Comparison of ENCODE assay signal across 16 cellular contexts in the genomic region with DNA sequence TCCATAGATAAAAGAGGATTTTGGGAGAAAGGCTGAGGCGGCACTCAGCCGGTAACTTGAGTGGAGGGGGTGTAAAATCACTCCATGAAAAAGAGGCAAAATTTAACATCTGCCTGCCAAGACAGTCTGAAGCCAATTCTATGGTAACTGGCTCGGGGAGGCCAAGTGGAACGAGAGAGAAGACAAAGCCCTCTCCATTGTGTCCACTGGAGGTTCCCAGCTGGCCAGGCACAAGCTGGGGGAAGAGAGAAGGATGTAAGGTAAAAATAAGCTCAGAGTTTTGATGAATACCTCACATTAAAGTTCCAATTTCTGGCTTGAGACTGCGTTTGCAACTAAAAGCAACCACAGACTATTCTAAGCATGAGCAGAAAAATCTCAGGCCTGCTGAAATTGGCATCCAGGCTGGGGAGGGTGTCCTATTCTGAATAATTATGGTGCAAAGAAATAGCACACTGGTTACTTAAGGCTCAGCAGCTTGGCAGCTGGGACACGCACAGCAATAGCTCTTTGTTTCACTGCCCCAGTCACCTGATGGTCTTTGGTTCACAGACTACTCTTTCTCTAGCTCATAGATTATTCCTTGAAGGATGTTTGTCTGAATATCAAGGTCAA. TPM values are rescaled to one million over a fixed set of nuclear protein-coding genes. Genes with fewer than 3 reads are reported as not detected.
DNase-seq lines count a peak whose midpoint lies in the region; ATAC-seq and TF ChIP-seq lines count a peak whose summit lies in the region.
"Had no signal": no experiment of that assay in that cellular context is flagged by ENCODE, and none has a peak within 500 bp of the region (broad histone marks: within the 10 kb centered on the region; RNA-seq: fewer than 3 reads in every experiment).

No MANE protein-coding gene starts in this region.

- peaks cover 5% of the 10 kb centered on the region for H3K27me3 ChIP-seq in adipocyte (replicated peaks; ENCODE audit: control insufficient read depth, insufficient read depth, low read length)
- H3K27me3 ChIP-seq: gastrocnemius medialis, ovary had no signal

- peaks cover 7% of the 10 kb centered on the region for H3K4me1 ChIP-seq in adipocyte (ENCODE audit: control insufficient read depth, insufficient read depth, low read length)
- H3K4me1 ChIP-seq: gastrocnemius medialis had no signal

- no peak for TF ChIP-seq CTCF in fibroblast of the aortic adventitia (IDR thresholded peaks at IDR 0.05; ENCODE audit: insufficient read depth, low read length)

- ATAC-seq in HG02870 (IDR thresholded peaks at IDR 0.05; ENCODE audit: unreplicated experiment): no peak
- ATAC-seq in HG02852 (IDR thresholded peaks at IDR 0.05; ENCODE audit: unreplicated experiment): no peak
- ATAC-seq: effector memory CD8-positive, alpha-beta T cell had no signal

- H3K9ac ChIP-seq in adipocyte (ENCODE audit: low read length): no peak overlapping the region

- peak; percentile 77 for DNase-seq in GM04503 (ENCODE audit: low read depth)
- DNase-seq in adipocyte (ENCODE audit: low read depth): peak; percentile 76
- peak; percentile 75 for DNase-seq in fibroblast of the aortic adventitia (ENCODE audit: low read depth)
- peak; percentile 21 for DNase-seq in putamen (ENCODE audit: low spot score)
- DNase-seq in RKO (ENCODE audit: low spot score): no peak
- DNase-seq: activated CD4-positive, alpha-beta T cell treated with anti-CD3 and anti-CD28 coated beads, Interleukin-2, amount 50 U/mL, for 1 hour; CD8-positive, alpha-beta memory T cell; effector memory CD8-positive, alpha-beta T cell; gastrocnemius medialis; NCI-H1930; ovary; SIG-M5; T1000 had no signal

- no peaks in the 10 kb centered on the region for H3K36me3 ChIP-seq in adipocyte (ENCODE audit: control insufficient read depth, insufficient read depth, low read length, severe bottlenecking)
- H3K36me3 ChIP-seq: gastrocnemius medialis, ovary had no signal

- no peaks in the 10 kb centered on the region for H3K9me3 ChIP-seq in adipocyte (ENCODE audit: control insufficient read depth, low read length)
- H3K9me3 ChIP-seq: gastrocnemius medialis, ovary had no signal

- H3K4me3 ChIP-seq in adipocyte (ENCODE audit: low read length) (no peak overlapping the region), fibroblast of the aortic adventitia (ENCODE audit: low read depth, low read length) (no peak overlapping the region)
- H3K4me3 ChIP-seq: gastrocnemius medialis, ovary had no signal

RNA-seq across cellular contexts. Expression of gene CHRD, which starts 48.8 kb away (rescaled TPM):
- 0.36 and 4.6 TPM in 2 replicates for total RNA-seq in fibroblast of the aortic adventitia (ENCODE audit: low replicate concordance)

RNA-seq across cellular contexts. Expression of gene THPO, which starts 50.7 kb away (rescaled TPM):
- total RNA-seq in fibroblast of the aortic adventitia (ENCODE audit: low replicate concordance): 0.49 TPM in 1 of 2 replicates, not detected in the other
- total RNA-seq: CD8-positive, alpha-beta memory T cell; mononuclear cell had no signal
